Comparison of ENCODE assay signal across 25 cellular contexts in the genomic region with DNA sequence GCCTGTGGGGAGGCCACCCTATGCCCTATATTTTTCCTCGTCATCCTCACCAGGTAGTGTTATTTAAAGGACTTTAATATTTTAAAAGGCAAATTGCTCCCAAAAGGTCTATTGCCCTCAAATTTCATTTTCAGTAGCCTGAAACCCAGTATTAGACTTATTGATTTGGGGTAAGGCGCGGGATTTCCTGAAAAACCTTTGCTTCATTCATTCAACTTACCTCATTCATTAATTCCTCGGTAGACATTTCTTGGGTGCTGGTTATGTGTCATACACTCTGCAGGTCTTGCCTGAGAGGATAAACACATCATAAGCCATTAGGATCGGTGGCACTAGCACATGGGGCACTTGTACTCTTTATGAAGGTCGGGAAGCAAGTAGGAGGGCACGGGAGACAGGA.
DNase-seq lines count a peak whose midpoint lies in the region; ATAC-seq, FAIRE-seq and TF ChIP-seq lines count a peak whose summit lies in the region.
"Had no signal": no experiment of that assay in that cellular context is flagged by ENCODE, and none has a peak within 500 bp of the region (broad histone marks: within the 10 kb centered on the region; RNA-seq: fewer than 3 reads in every experiment).

No MANE protein-coding gene starts in this region.

- peaks cover 58% of the 10 kb centered on the region for H3K4me1 Mint-ChIP-seq in activated T-cell treated with anti-CD3 and anti-CD28 coated beads, Interleukin-2, amount 50 U/mL, for 72 hours (ENCODE audit: low read depth)

- H2AFZ ChIP-seq in K562 (ENCODE audit: low read depth, low read length), result peak overlapping the region; percentile 69; the same call in 1 of the 2 replicates
- H2AFZ ChIP-seq in smooth muscle cell (ENCODE audit: low read depth), result no peak overlapping the region
- no peak overlapping the region for H2AFZ ChIP-seq in mammary epithelial cell (ENCODE audit: low read depth, low read length)

- dilution Hi-C loops in mammary epithelial cell (cut with HindIII; ENCODE audit: low sequenced_read_pairs), result loop anchor here (5.0 kb wide), 1 partner anchor 55 kb away; no protein-coding TSS in a partner anchor

- no peaks in the 10 kb centered on the region for H3K27me3 Mint-ChIP-seq in activated T-cell treated with anti-CD3 and anti-CD28 coated beads, Interleukin-2, amount 50 U/mL, for 72 hours (ENCODE audit: low read depth)

- H3K9me1 ChIP-seq in K562 (ENCODE audit: control insufficient read depth, insufficient read depth, low read length), result no peaks in the 10 kb centered on the region

- H3K4me2 ChIP-seq in K562 (ENCODE audit: insufficient read depth, low read length), result no peak overlapping the region
- H3K4me2 ChIP-seq in smooth muscle cell, result no peak overlapping the region
- no peak overlapping the region for H3K4me2 ChIP-seq in mammary epithelial cell (ENCODE audit: insufficient read depth, low read depth, low read length)

- no peak for ATAC-seq in activated T-cell treated with anti-CD3 and anti-CD28 coated beads, Interleukin-2, amount 50 U/mL, for 72 hours (replicated peaks in 1 of 2)
- ATAC-seq in Panc1 (no peak), K562 (no peak), HG03139 (IDR thresholded peaks at IDR 0.05; ENCODE audit: unreplicated experiment) (no peak)

- H3F3A ChIP-seq in smooth muscle cell (ENCODE audit: low read depth), result peaks cover 21% of the 10 kb centered on the region

- no peak for TF ChIP-seq EP300 in K562 (IDR thresholded peaks at IDR 0.05; ENCODE audit: low read length)

- H3K27ac ChIP-seq in Panc1 (ENCODE audit: low read length), result peak overlapping the region; percentile 86
- H3K27ac ChIP-seq in K562 (ENCODE audit: extremely low read depth, low read depth, low read length), result no peak overlapping the region
- no peak overlapping the region for H3K27ac ChIP-seq in smooth muscle cell (ENCODE audit: low read depth)
- no peak overlapping the region for H3K27ac ChIP-seq in mammary epithelial cell (ENCODE audit: insufficient read depth, low read depth, low read length)
- peak overlapping the region in 4 of 8 donors; percentile 50 to 58 (median 54) for H3K27ac ChIP-seq in spleen
- H3K27ac ChIP-seq: C4-2B, SK-N-MC, vagina had no signal

- H3K27ac Mint-ChIP-seq in activated T-cell treated with anti-CD3 and anti-CD28 coated beads, Interleukin-2, amount 50 U/mL, for 72 hours, result peak overlapping the region; percentile 85

- no peak for DNase-seq in activated T-cell treated with anti-CD3 and anti-CD28 coated beads, Interleukin-2, amount 50 U/mL, for 72 hours
- no peak for DNase-seq in activated T-cell treated with anti-CD3 and anti-CD28 coated beads for 4 hours
- DNase-seq in Panc1 (ENCODE audit: low read depth, low spot score), result no peak
- DNase-seq in K562 (ENCODE audit: extremely low read depth in 1 of 4, low spot score in 3 of 4), result no peak
- no peak for DNase-seq in smooth muscle cell (lab: John Stamatoyannopoulos, UW; ENCODE audit: unreplicated experiment)
- DNase-seq in mammary epithelial cell, result no peak
- DNase-seq in spleen, result no peak
- DNase-seq: activated CD4-positive, CD25-positive, alpha-beta regulatory T cell; activated effector memory CD4-positive, alpha-beta T cell treated with anti-CD3 and anti-CD28 coated beads, Interleukin-2, amount 50 U/mL, for 16 hours; amniotic stem cell; MV-4-11; NCI-H1694; NCI-H2171; RPMI8226; stimulated activated CD8-positive, alpha-beta memory T cell treated with anti-CD3 and anti-CD28 coated beads, Interleukin-4, amount 100 ng/mL, for 48 hours; T-helper 9 cell had no signal

- H3K27me3 ChIP-seq in Panc1 (ENCODE audit: control insufficient read depth, insufficient read depth, low read length) (no peaks in the 10 kb centered on the region), K562 (ENCODE audit: control insufficient read depth in 2 of 2, insufficient read depth in 2 of 2, low read length in 2 of 2) (no peaks in the 10 kb centered on the region), smooth muscle cell (ENCODE audit: low read depth) (no peaks in the 10 kb centered on the region), mammary epithelial cell (ENCODE audit: insufficient read depth, low read length) (no peaks in the 10 kb centered on the region), spleen (replicated peaks in 1 of 7) (no peaks in the 10 kb centered on the region)
- H3K27me3 ChIP-seq: right atrium auricular region, vagina had no signal

- CTCF ChIA-PET in Panc1 (lab: Charles Lee) (interaction anchor here (0.9 kb wide), 1 partner anchor 11 kb away, joined by 3 read pairs; no protein-coding TSS in a partner anchor), K562 (lab: Yijun Ruan, JAX; ENCODE audit: low intra/inter-chr PET ratio) (no interaction called here), mammary epithelial cell (lab: Charles Lee; ENCODE audit: low non-redundant PET) (no interaction called here)

- POLR2A ChIA-PET in Panc1 (lab: Charles Lee) (no interaction called here), K562 (lab: Yijun Ruan, JAX) (interaction anchor here (0.7 to 1.3 kb wide), 6 partner anchors 9 to 290 kb away, joined by 3 to 5 read pairs (median 3); no protein-coding TSS in a partner anchor)

- intact Hi-C loops in Panc1 (cut with micrococcal nuclease; ENCODE audit: unreplicated experiment), result no loop called here
- intact Hi-C loops in K562 (cut with micrococcal nuclease), result no loop called here
- intact Hi-C loops in mammary epithelial cell (cut with micrococcal nuclease), result no loop called here
- intact Hi-C loops in spleen (cut with DNase I; ENCODE audit: low total_unique reads), result no loop called here

- H4K20me1 ChIP-seq in K562 (replicated peaks; ENCODE audit: control insufficient read depth, insufficient read depth, low read length) (no peaks in the 10 kb centered on the region), smooth muscle cell (ENCODE audit: low read depth) (no peaks in the 10 kb centered on the region), mammary epithelial cell (ENCODE audit: insufficient read depth, low read length) (no peaks in the 10 kb centered on the region)

- H3K36me3 Mint-ChIP-seq in activated T-cell treated with anti-CD3 and anti-CD28 coated beads, Interleukin-2, amount 50 U/mL, for 72 hours (ENCODE audit: insufficient read depth in 2 of 2), result peaks cover 4 to 5% of the 10 kb centered on the region in 2 donors

- H3K4me3 Mint-ChIP-seq in activated T-cell treated with anti-CD3 and anti-CD28 coated beads, Interleukin-2, amount 50 U/mL, for 72 hours, result peak overlapping the region; percentile 71 to 73

- TF ChIP-seq CTCF in Panc1 (IDR thresholded peaks at IDR 0.05) (no peak), K562 (IDR thresholded peaks at IDR 0.05 in 2 of 3, conservative IDR thresholded peaks at IDR 0.05 in 1 of 3; ENCODE audit: insufficient read depth in 2 of 3, low read depth in 1 of 3, low read length in 3 of 3) (no peak), smooth muscle cell (IDR thresholded peaks at IDR 0.05; ENCODE audit: borderline replicate concordance, insufficient read depth, poor library complexity, severe bottlenecking) (no peak), mammary epithelial cell (conservative IDR thresholded peaks at IDR 0.05 in 1 of 2, IDR thresholded peaks at IDR 0.05 in 1 of 2; ENCODE audit: extremely low read depth in 1 of 2, insufficient read depth in 1 of 2, low read depth in 1 of 2, low read length in 2 of 2) (no peak), spleen (IDR thresholded peaks at IDR 0.05 in 8 of 11, conservative IDR thresholded peaks at IDR 0.05 in 3 of 11) (no peak)

- H3K4me1 ChIP-seq in Panc1 (ENCODE audit: control insufficient read depth, insufficient read depth, low read length), result peaks cover 41% of the 10 kb centered on the region
- peaks cover 0 to 5% of the 10 kb centered on the region in 2 experiments; a peak in 3 of 5 replicates for H3K4me1 ChIP-seq in K562 (replicated peaks in 1 of 2; ENCODE audit: control insufficient read depth in 2 of 2, insufficient read depth in 2 of 2, low read length in 2 of 2)
- H3K4me1 ChIP-seq in smooth muscle cell (ENCODE audit: low read depth), result peaks cover 4% of the 10 kb centered on the region
- H3K4me1 ChIP-seq in mammary epithelial cell (ENCODE audit: insufficient read depth, low read length), result no peaks in the 10 kb centered on the region
- H3K4me1 ChIP-seq in spleen, result peaks cover 5 to 33% (median 17%) of the 10 kb centered on the region in 6 donors

- H3K36me3 ChIP-seq in Panc1 (ENCODE audit: control insufficient read depth, insufficient read depth, low read length) (no peaks in the 10 kb centered on the region), K562 (ENCODE audit: control insufficient read depth, insufficient read depth, low read length) (no peaks in the 10 kb centered on the region), smooth muscle cell (ENCODE audit: low read depth) (no peaks in the 10 kb centered on the region), mammary epithelial cell (ENCODE audit: insufficient read depth, low read length) (no peaks in the 10 kb centered on the region), spleen (no peaks in the 10 kb centered on the region)
- H3K36me3 ChIP-seq: HAP-1, right atrium auricular region, vagina had no signal

- in situ Hi-C loops in Panc1 (cut with HindIII; ENCODE audit: low pct_unique_long_range_greater_than_20kb, low sequenced_read_pairs), result no loop called here
- in situ Hi-C loops in K562 (cut with MboI), result no loop called here
- in situ Hi-C loops in mammary epithelial cell (cut with MboI; ENCODE audit: low sequenced_read_pairs in 2 of 2), result no loop called here

- no peak for TF ChIP-seq RAD21 in K562 (CRISPR knock-in tag; conservative IDR thresholded peaks at IDR 0.05 in 1 of 2, IDR thresholded peaks at IDR 0.05 in 1 of 2)

- no peak overlapping the region for H3K4me3 ChIP-seq in Panc1 (ENCODE audit: low read depth in 2 of 2, low read length in 2 of 2)
- H3K4me3 ChIP-seq in K562, result no peak overlapping the region
- no peak overlapping the region for H3K4me3 ChIP-seq in smooth muscle cell
- no peak overlapping the region for H3K4me3 ChIP-seq in mammary epithelial cell (replicated peaks in 1 of 3; ENCODE audit: insufficient read depth in 1 of 3, low read depth in 2 of 3, low read length in 3 of 3)
- no peak overlapping the region for H3K4me3 ChIP-seq in spleen
- H3K4me3 ChIP-seq: coronary artery, HAP-1, lung, right atrium auricular region, SK-N-MC, vagina had no signal

- H3K79me2 ChIP-seq in K562 (ENCODE audit: control insufficient read depth, insufficient read depth, low read length) (no peaks in the 10 kb centered on the region), smooth muscle cell (ENCODE audit: low read depth) (no peaks in the 10 kb centered on the region), mammary epithelial cell (ENCODE audit: insufficient read depth, low read length) (no peaks in the 10 kb centered on the region)

- TF ChIP-seq POLR2A in K562 (conservative IDR thresholded peaks at IDR 0.05), result no peak
- TF ChIP-seq POLR2A in spleen (IDR thresholded peaks at IDR 0.05), result no peak

- H3K9ac ChIP-seq in K562 (ENCODE audit: insufficient read depth in 1 of 2, low read depth in 2 of 2, low read length in 2 of 2) (no peak overlapping the region), smooth muscle cell (ENCODE audit: low read depth) (peak overlapping the region; percentile 37), mammary epithelial cell (ENCODE audit: insufficient read depth, low read length) (no peak overlapping the region)

- 77% methylated on average over 7 of the region's 7 CpGs for WGBS in K562 (ENCODE audit: insufficient coverage, low coverage, missing lambda C conversion rate)
- WGBS in smooth muscle cell (ENCODE audit: low lambda C conversion rate), result over 99% methylated on average over 7 of the region's 7 CpGs
- 96% methylated on average over 7 of the region's 7 CpGs for WGBS in mammary epithelial cell (ENCODE audit: low coverage, missing lambda C conversion rate)
- WGBS in spleen, 5 donors, result 90 to 97% (median 95%) methylated on average over 7 of the region's 7 CpGs

- FAIRE-seq in K562 (lab: Jason Lieb, UNC), result no peak
- FAIRE-seq: keratinocyte had no signal

- H3K9me3 Mint-ChIP-seq in activated T-cell treated with anti-CD3 and anti-CD28 coated beads, Interleukin-2, amount 50 U/mL, for 72 hours, result no peaks in the 10 kb centered on the region

- H3K9me3 ChIP-seq in Panc1 (ENCODE audit: control insufficient read depth, insufficient read depth, low read depth, low read length), result no peaks in the 10 kb centered on the region
- H3K9me3 ChIP-seq in K562 (replicated peaks; ENCODE audit: control insufficient read depth, insufficient read depth, low read depth, low read length), result no peaks in the 10 kb centered on the region
- no peaks in the 10 kb centered on the region for H3K9me3 ChIP-seq in smooth muscle cell (replicated peaks; ENCODE audit: low read depth)
- H3K9me3 ChIP-seq in mammary epithelial cell (replicated peaks; ENCODE audit: insufficient read depth, low read length), result no peaks in the 10 kb centered on the region
- no peaks in the 10 kb centered on the region for H3K9me3 ChIP-seq in spleen
- H3K9me3 ChIP-seq: HAP-1, right atrium auricular region, vagina had no signal

- BruUV-seq in Panc1 (replicated peaks; lab: Mats Ljungman, UMichigan) (no TSS peak), K562 (replicated peaks; lab: Mats Ljungman, UMichigan) (no TSS peak), mammary epithelial cell (replicated peaks; lab: Mats Ljungman, UMichigan) (no TSS peak)
